In genomic region chr21:15425049-15425448, GRCh38 we compare ENCODE assay signal across 14 cellular contexts.
"Had no signal": no experiment of that assay in that cellular context is flagged by ENCODE, and none has a peak within 500 bp of the region (broad histone marks: within the 10 kb centered on the region; RNA-seq: fewer than 3 reads in every experiment).

No MANE protein-coding gene starts in this region.

- H3K9me3 ChIP-seq: left lung, suprapubic skin, upper lobe of left lung had no signal

- H3K4me3 ChIP-seq: left lung, suprapubic skin, upper lobe of left lung had no signal

- H3K9me3 Mint-ChIP-seq: natural killer cell treated with Interleukin-12 subunit alpha and Interleukin-12 subunit beta and Interleukin-15 and Interleukin-18, amount 100 ng/mL, for 72 hours had no signal

- H3K36me3 ChIP-seq: left lung, suprapubic skin, upper lobe of left lung had no signal

- H3K27ac Mint-ChIP-seq: natural killer cell treated with Interleukin-12 subunit alpha and Interleukin-12 subunit beta and Interleukin-15 and Interleukin-18, amount 100 ng/mL, for 72 hours had no signal

- H3K4me1 ChIP-seq: left lung, suprapubic skin, upper lobe of left lung had no signal

- H3K27me3 ChIP-seq: left lung, suprapubic skin, upper lobe of left lung had no signal

- DNase-seq: activated CD4-positive, alpha-beta T cell treated with anti-CD3 and anti-CD28 coated beads for 48 hours; activated effector memory CD4-positive, alpha-beta T cell treated with anti-CD3 and anti-CD28 coated beads, Interleukin-2, amount 50 U/mL, for 16 hours; aorta; foreskin melanocyte; head of caudate nucleus; islet precursor cell; left lung; stimulated activated CD4-positive, alpha-beta T cell treated with anti-CD3 and anti-CD28 coated beads, Interleukin-2, amount 100 ng/mL, for 24 hours; SW 1271; T1000; upper lobe of left lung had no signal

- H3K27ac ChIP-seq: left lung, suprapubic skin, upper lobe of left lung had no signal

- H3K36me3 Mint-ChIP-seq: natural killer cell treated with Interleukin-12 subunit alpha and Interleukin-12 subunit beta and Interleukin-15 and Interleukin-18, amount 100 ng/mL, for 72 hours had no signal

- ATAC-seq: left lung; natural killer cell treated with Interleukin-12 subunit alpha and Interleukin-12 subunit beta and Interleukin-15 and Interleukin-18, amount 100 ng/mL, for 72 hours; sciatic nerve had no signal

- H3K4me3 Mint-ChIP-seq: natural killer cell treated with Interleukin-12 subunit alpha and Interleukin-12 subunit beta and Interleukin-15 and Interleukin-18, amount 100 ng/mL, for 72 hours had no signal
